ENCODE assay signal across 26 cellular contexts in the genomic region with DNA sequence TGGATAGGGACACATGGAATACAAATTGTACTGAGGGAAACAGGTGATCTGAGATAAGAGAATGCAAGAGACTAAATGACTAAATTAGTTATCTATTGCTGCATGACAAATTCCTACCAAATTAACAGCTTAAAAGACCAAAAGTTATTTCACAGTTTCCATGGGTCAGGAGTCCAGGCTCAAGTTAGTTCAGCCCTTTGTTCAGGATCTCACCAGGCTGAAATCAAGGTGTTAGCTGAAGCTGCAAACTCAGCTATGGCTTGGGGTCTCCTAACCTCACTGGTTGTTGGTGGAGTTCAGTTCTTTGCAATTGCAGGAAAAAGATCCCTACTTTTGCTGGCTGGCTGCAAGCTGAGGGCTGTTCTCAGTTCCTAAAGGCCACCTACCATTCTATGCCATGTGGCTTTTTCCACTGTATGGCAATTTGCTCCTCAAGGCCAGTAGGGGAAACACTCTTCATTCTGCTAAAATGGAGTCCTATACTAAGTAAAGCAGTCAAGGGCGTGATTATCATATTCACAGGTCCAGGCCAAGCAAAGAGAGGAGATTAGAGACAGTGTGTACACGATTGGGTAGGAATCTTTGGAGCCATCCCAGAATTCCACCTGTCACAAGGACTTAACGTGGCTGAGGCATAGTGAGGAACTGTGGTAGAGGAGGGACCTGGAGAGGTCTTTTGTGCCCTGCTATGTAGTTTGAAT. TPM values are rescaled to one million over a fixed set of nuclear protein-coding genes. Genes with fewer than 3 reads are reported as not detected.
"Had no signal": no experiment of that assay in that cellular context is flagged by ENCODE, and none has a peak within 500 bp of the region (broad histone marks: within the 10 kb centered on the region; RNA-seq: fewer than 3 reads in every experiment).

No MANE protein-coding gene starts in this region.

- H3K27ac ChIP-seq: brain microvascular endothelial cell, gastroesophageal sphincter, left lung, ovary, prostate gland, tibial nerve had no signal

- H3K4me3 ChIP-seq: gastroesophageal sphincter, left lung, ovary, prostate gland, tibial nerve had no signal

- H3K36me3 ChIP-seq: brain microvascular endothelial cell, gastroesophageal sphincter, left lung, ovary, prostate gland, tibial nerve had no signal

- H3K9me3 ChIP-seq: gastroesophageal sphincter, left lung, ovary, prostate gland, tibial nerve had no signal

- FAIRE-seq: astrocyte, endothelial cell of umbilical vein had no signal

- H3K4me1 ChIP-seq: left lung, prostate gland, tibial nerve had no signal

- ATAC-seq: effector memory CD8-positive, alpha-beta T cell; gastroesophageal sphincter; left lung had no signal

- H3K27me3 ChIP-seq: brain microvascular endothelial cell, gastroesophageal sphincter, left lung, ovary, tibial nerve had no signal

- DNase-seq: activated CD4-positive, alpha-beta memory T cell treated with anti-CD3 and anti-CD28 coated beads, Interleukin-2, amount 10 ng/mL, durations not matched to agents 7 days and 5 days; activated CD4-positive, alpha-beta T cell treated with anti-CD3 and anti-CD28 coated beads for 1 hour; activated CD4-positive, alpha-beta T cell treated with anti-CD3 and anti-CD28 coated beads, Interleukin-2, amount 10 ng/mL, durations not matched to agents 7 days and 5 days; activated CD8-positive, alpha-beta memory T cell treated with anti-CD3 and anti-CD28 coated beads, Interleukin-2, amount 50 U/mL, for 48 hours; activated gamma-delta T cell; activated naive CD4-positive, alpha-beta T cell treated with anti-CD3 and anti-CD28 coated beads, Interleukin-2, amount 10 ng/mL, durations not matched to agents 7 days and 5 days; activated naive CD8-positive, alpha-beta T cell treated with anti-CD3 and anti-CD28 coated beads, Interleukin-2, amount 10 ng/mL, durations not matched to agents 7 days and 5 days; activated T-cell treated with anti-CD3 and anti-CD28 coated beads, Interleukin-2, amount 50 U/mL, for 24 hours; amniotic stem cell; brain microvascular endothelial cell; caudate nucleus; cortex of kidney; effector memory CD8-positive, alpha-beta T cell; left lung; mammary epithelial cell; naive B cell; ovary; right cardiac atrium; stimulated activated CD4-positive, alpha-beta T cell treated with anti-CD3 and anti-CD28 coated beads, Interleukin-2, amount 100 ng/mL, for 48 hours; stimulated activated naive CD4-positive, alpha-beta T cell treated with Interleukin-2 at 50 U/mL for 16 hours; T-helper 2 cell had no signal

RNA-seq across cellular contexts. Expression of a gene that starts 53.7 kb away (rescaled TPM):
- total RNA-seq: activated CD4-positive, alpha-beta memory T cell treated with anti-CD3 and anti-CD28 coated beads, Interleukin-2, amount 10 ng/mL, durations not matched to agents 7 days and 5 days; activated CD4-positive, alpha-beta T cell treated with anti-CD3 and anti-CD28 coated beads, Interleukin-2, amount 10 ng/mL, durations not matched to agents 7 days and 5 days; activated naive CD8-positive, alpha-beta T cell treated with anti-CD3 and anti-CD28 coated beads, Interleukin-2, amount 10 ng/mL, durations not matched to agents 7 days and 5 days; endothelial cell of umbilical vein had no signal
